In genomic region chr11:102111787-102112653, GRCh38 we compare ENCODE assay signal across 1 cellular context.
A peak's percentile ranks its signal among the peaks of the same experiment; 100 is the strongest.
TF ChIP-seq lines count a peak whose summit lies in the region.

No MANE protein-coding gene starts in this region.

TF ChIP-seq in HepG2, 621 proteins besides CTCF, POLR2A, EP300 and RAD21 (continued from another document):
- TF ChIP-seq SAP130 (CRISPR knock-in tag; IDR thresholded peaks at IDR 0.05; ENCODE audit: low read depth) = peak; percentile 72
- TF ChIP-seq ZNF451 (CRISPR knock-in tag; IDR thresholded peaks at IDR 0.05) = no peak
TF ChIP-seq in HepG2: peak in this region for 126.
